ENCODE assay signal across 14 cellular contexts in the genomic region with DNA sequence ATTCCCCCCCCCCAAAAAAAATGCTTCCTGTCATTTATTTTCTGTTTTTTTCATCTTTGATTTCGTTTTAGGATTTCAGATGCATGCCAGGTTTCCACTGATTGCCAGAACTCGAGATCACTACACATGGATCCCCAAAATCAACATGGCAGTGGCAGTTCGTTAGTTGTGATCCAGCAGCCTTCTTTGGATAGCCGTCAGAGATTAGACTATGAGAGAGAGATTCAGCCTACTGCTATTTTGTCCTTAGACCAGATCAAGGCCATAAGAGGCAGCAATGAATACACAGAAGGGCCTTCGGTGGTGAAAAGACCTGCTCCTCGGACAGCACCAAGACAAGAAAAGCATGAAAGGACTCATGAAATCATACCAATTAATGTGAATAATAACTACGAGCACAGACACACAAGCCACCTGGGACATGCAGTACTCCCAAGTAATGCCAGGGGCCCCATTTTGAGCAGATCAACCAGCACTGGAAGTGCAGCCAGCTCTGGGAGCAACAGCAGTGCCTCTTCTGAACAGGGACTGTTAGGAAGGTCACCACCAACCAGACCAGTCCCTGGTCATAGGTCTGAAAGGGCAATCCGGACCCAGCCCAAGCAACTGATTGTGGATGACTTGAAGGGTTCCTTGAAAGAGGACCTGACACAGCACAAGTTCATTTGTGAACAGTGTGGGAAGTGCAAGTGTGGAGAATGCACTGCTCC. TPM values are rescaled to one million over a fixed set of nuclear protein-coding genes. Genes with fewer than 3 reads are reported as not detected.
DNase-seq lines count a peak whose midpoint lies in the region; ATAC-seq and TF ChIP-seq lines count a peak whose summit lies in the region.
"Had no signal": no experiment of that assay in that cellular context is flagged by ENCODE, and none has a peak within 500 bp of the region (broad histone marks: within the 10 kb centered on the region; RNA-seq: fewer than 3 reads in every experiment).

No MANE protein-coding gene starts in this region.

- H3K36me3 ChIP-seq in mucosa of stomach (ENCODE audit: control insufficient read depth, insufficient read depth, low read length) (no peaks in the 10 kb centered on the region), transverse colon (peaks cover 0 to 18% (median 3%) of the 10 kb centered on the region in 4 donors)
- H3K36me3 ChIP-seq in naive thymus-derived CD4-positive, alpha-beta T cell (ENCODE audit: control insufficient read depth in 2 of 3, insufficient read depth in 3 of 3, low read length in 3 of 3) = no peaks in the 10 kb centered on the region

- H3K9ac ChIP-seq in mucosa of stomach (ENCODE audit: low read length) = peak overlapping the region; percentile 99

- TF ChIP-seq POLR2A in transverse colon (IDR thresholded peaks at IDR 0.05) = no peak

- no peak for TF ChIP-seq EP300 in transverse colon (IDR thresholded peaks at IDR 0.05; ENCODE audit: low read depth)

- peaks cover 10 to 36% of the 10 kb centered on the region in 2 donors for H3K36me3 Mint-ChIP-seq in activated T-cell treated with anti-CD3 and anti-CD28 coated beads, Interleukin-2, amount 50 U/mL, for 72 hours (ENCODE audit: insufficient read depth in 2 of 2)
- peaks cover 20% of the 10 kb centered on the region for H3K36me3 Mint-ChIP-seq in chondrocyte (ENCODE audit: low read depth)
- peaks cover 0 to 30% (median 0%) of the 10 kb centered on the region in 5 donors for H3K36me3 Mint-ChIP-seq in naive thymus-derived CD4-positive, alpha-beta T cell
- H3K36me3 Mint-ChIP-seq: memory B cell; stimulated activated memory B cell treated with anti-CD40 and anti-IgM and Interleukin-4, amounts not matched to agents 10 μg/mL and 1 μg/mL and 100 μg/mL, for 72 hours had no signal

- no peak for TF ChIP-seq CTCF in chondrocyte (IDR thresholded peaks at IDR 0.05)
- no peak for TF ChIP-seq CTCF in transverse colon (IDR thresholded peaks at IDR 0.05)

- ATAC-seq in activated T-cell treated with anti-CD3 and anti-CD28 coated beads, Interleukin-2, amount 50 U/mL, for 72 hours (replicated peaks in 1 of 2) = no peak
- no peak for ATAC-seq in naive thymus-derived CD4-positive, alpha-beta T cell
- ATAC-seq: stimulated activated memory B cell treated with anti-CD40 and anti-IgM and Interleukin-4, amounts not matched to agents 10 μg/mL and 1 μg/mL and 100 μg/mL, for 72 hours had no signal

- POLR2A ChIA-PET in naive thymus-derived CD4-positive, alpha-beta T cell (lab: Charles Lee) = no interaction called here

- H3K9me3 ChIP-seq in mucosa of stomach (ENCODE audit: control insufficient read depth, low read length) (no peaks in the 10 kb centered on the region), transverse colon (no peaks in the 10 kb centered on the region)
- no peaks in the 10 kb centered on the region for H3K9me3 ChIP-seq in naive thymus-derived CD4-positive, alpha-beta T cell (ENCODE audit: control insufficient read depth in 2 of 3, low read length in 3 of 3)

- peak overlapping the region; percentile 59 to 95 for H3K4me3 Mint-ChIP-seq in activated T-cell treated with anti-CD3 and anti-CD28 coated beads, Interleukin-2, amount 50 U/mL, for 72 hours
- H3K4me3 Mint-ChIP-seq in chondrocyte (ENCODE audit: unreplicated experiment) = peak overlapping the region; percentile 89
- peak overlapping the region in 1 of 10 donors; percentile 64 for H3K4me3 Mint-ChIP-seq in naive thymus-derived CD4-positive, alpha-beta T cell
- H3K4me3 Mint-ChIP-seq: memory B cell; stimulated activated memory B cell treated with anti-CD40 and anti-IgM and Interleukin-4, amounts not matched to agents 10 μg/mL and 1 μg/mL and 100 μg/mL, for 72 hours had no signal

- CTCF ChIA-PET in naive thymus-derived CD4-positive, alpha-beta T cell (lab: Charles Lee) = no interaction called here

- DNase-seq in activated T-cell treated with anti-CD3 and anti-CD28 coated beads, Interleukin-2, amount 50 U/mL, for 72 hours = no peak
- no peak for DNase-seq in activated T-cell treated with anti-CD3 and anti-CD28 coated beads, Interleukin-2, amount 50 U/mL, for 48 hours
- DNase-seq in chondrocyte (ENCODE audit: low spot score) = no peak
- no peak for DNase-seq in transverse colon
- no peak for DNase-seq in stimulated activated CD4-positive, alpha-beta T cell treated with anti-CD3 and anti-CD28 coated beads, Interleukin-15, amount 100 ng/mL, for 24 hours
- no peak for DNase-seq in naive thymus-derived CD4-positive, alpha-beta T cell
- no peak for DNase-seq in SHP77 treated with DMSO at 0.1 percent for 48 hours (lab: John Stamatoyannopoulos, UW)
- DNase-seq: activated CD4-positive, alpha-beta T cell treated with anti-CD3 and anti-CD28 coated beads for 1 hour; aorta; NCI-H2227 treated with DMSO at 0.1 percent for 48 hours; SHP77 had no signal

- in situ Hi-C loops in transverse colon (cut with MboI; ENCODE audit: low pct_ligation_motif_present in 1 of 4, low pct_unique_long_range_greater_than_20kb in 1 of 4, low sequenced_read_pairs in 3 of 4) = no loop called here

- H3K4me3 ChIP-seq in mucosa of stomach (ENCODE audit: low read length) (no peak overlapping the region), transverse colon (peak overlapping the region in 2 of 4 donors; percentile 67 to 76)
- H3K4me3 ChIP-seq in naive thymus-derived CD4-positive, alpha-beta T cell (ENCODE audit: low read length) = no peak overlapping the region

- H3K27me3 Mint-ChIP-seq in activated T-cell treated with anti-CD3 and anti-CD28 coated beads, Interleukin-2, amount 50 U/mL, for 72 hours (ENCODE audit: low read depth) = no peaks in the 10 kb centered on the region
- H3K27me3 Mint-ChIP-seq in chondrocyte (ENCODE audit: low read depth) = no peaks in the 10 kb centered on the region
- peaks cover 7 to 49% (median 19%) of the 10 kb centered on the region in 5 donors for H3K27me3 Mint-ChIP-seq in naive thymus-derived CD4-positive, alpha-beta T cell

- H3K27ac ChIP-seq in transverse colon = peak overlapping the region; percentile 39 to 95 (median 95)
- H3K27ac ChIP-seq in naive thymus-derived CD4-positive, alpha-beta T cell (ENCODE audit: low read depth, low read length) = no peak overlapping the region

- H3K27me3 ChIP-seq in mucosa of stomach (ENCODE audit: control insufficient read depth, insufficient read depth, low read length) (no peaks in the 10 kb centered on the region), transverse colon (no peaks in the 10 kb centered on the region)
- peaks cover 0 to 3% of the 10 kb centered on the region in 2 donors for H3K27me3 ChIP-seq in naive thymus-derived CD4-positive, alpha-beta T cell (ENCODE audit: control insufficient read depth in 2 of 2, insufficient read depth in 2 of 2, low read length in 2 of 2)

- H3K4me1 Mint-ChIP-seq in activated T-cell treated with anti-CD3 and anti-CD28 coated beads, Interleukin-2, amount 50 U/mL, for 72 hours (ENCODE audit: low read depth) = peaks cover 41% of the 10 kb centered on the region
- H3K4me1 Mint-ChIP-seq in chondrocyte (ENCODE audit: low read depth) = peaks cover 54% of the 10 kb centered on the region
- peaks cover 11 to 62% (median 14%) of the 10 kb centered on the region in 7 donors for H3K4me1 Mint-ChIP-seq in naive thymus-derived CD4-positive, alpha-beta T cell

- WGBS in transverse colon (ENCODE audit: low coverage in 1 of 2), 2 donors = 75 to 80% methylated on average over 1 to 8 of the region's 8 CpGs

- intact Hi-C loops in transverse colon (cut with DNase I; ENCODE audit: low total_unique reads) = no loop called here
- intact Hi-C loops in naive thymus-derived CD4-positive, alpha-beta T cell (cut with micrococcal nuclease) = no loop called here

- H3K4me1 ChIP-seq in mucosa of stomach (ENCODE audit: control insufficient read depth, insufficient read depth, low read length) (peaks cover 20% of the 10 kb centered on the region), transverse colon (peaks cover 0 to 38% (median 2%) of the 10 kb centered on the region in 4 donors)
- H3K4me1 ChIP-seq in naive thymus-derived CD4-positive, alpha-beta T cell (ENCODE audit: control insufficient read depth in 2 of 2, insufficient read depth in 2 of 2, low read length in 2 of 2) = peaks cover 0 to 17% of the 10 kb centered on the region in 2 donors

- peak overlapping the region; percentile 12 for H3K27ac Mint-ChIP-seq in activated T-cell treated with anti-CD3 and anti-CD28 coated beads, Interleukin-2, amount 50 U/mL, for 72 hours
- H3K27ac Mint-ChIP-seq in chondrocyte (ENCODE audit: unreplicated experiment) = peak overlapping the region; percentile 86
- H3K27ac Mint-ChIP-seq in naive thymus-derived CD4-positive, alpha-beta T cell = peak overlapping the region in 1 of 9 donors; percentile 30
- H3K27ac Mint-ChIP-seq: memory B cell; stimulated activated memory B cell treated with anti-CD40 and anti-IgM and Interleukin-4, amounts not matched to agents 10 μg/mL and 1 μg/mL and 100 μg/mL, for 72 hours had no signal

- no peaks in the 10 kb centered on the region for H3K9me3 Mint-ChIP-seq in activated T-cell treated with anti-CD3 and anti-CD28 coated beads, Interleukin-2, amount 50 U/mL, for 72 hours
- no peaks in the 10 kb centered on the region for H3K9me3 Mint-ChIP-seq in chondrocyte (ENCODE audit: low read depth)
- H3K9me3 Mint-ChIP-seq in naive thymus-derived CD4-positive, alpha-beta T cell = no peaks in the 10 kb centered on the region
- H3K9me3 Mint-ChIP-seq: memory B cell; stimulated activated memory B cell treated with anti-CD40 and anti-IgM and Interleukin-4, amounts not matched to agents 10 μg/mL and 1 μg/mL and 100 μg/mL, for 72 hours had no signal

RNA-seq across cellular contexts. Expression of a gene that starts 5.0 kb away (rescaled TPM):
- total RNA-seq in activated T-cell treated with anti-CD3 and anti-CD28 coated beads, Interleukin-2, amount 50 U/mL, for 72 hours = 10 to 100 TPM; 39.8 to 58.1 TPM
- total RNA-seq in chondrocyte (28.4 to 61.4 TPM (median 54.2 TPM) in 3 replicates), transverse colon (10 to 100 TPM; 22.1 to 47.2 (median 33.7) TPM)
- total RNA-seq in naive thymus-derived CD4-positive, alpha-beta T cell = 10 to 100 TPM in 2 of 5 experiments, 1 to 10 TPM in 3; 2.5 to 20.5 (median 6.2) TPM
- polyA plus RNA-seq in naive thymus-derived CD4-positive, alpha-beta T cell = 1 to 10 TPM; 1.6 to 4.3 TPM
